8 cellular contexts compared by ENCODE assay signal in genomic region chr14:93936245-93936644, GRCh38. TPM values are rescaled to one million over a fixed set of nuclear protein-coding genes. Genes with fewer than 3 reads are reported as not detected.
DNase-seq lines count a peak whose midpoint lies in the region; ATAC-seq, FAIRE-seq and TF ChIP-seq lines count a peak whose summit lies in the region.

No MANE protein-coding gene starts in this region.

- no peaks in the 10 kb centered on the region for H3K9me3 ChIP-seq in endodermal cell (ENCODE audit: control insufficient read depth, low read length)

- no peaks in the 10 kb centered on the region for H3K9me3 Mint-ChIP-seq in endodermal cell
- H3K9me3 Mint-ChIP-seq in stimulated activated naive B cell treated with anti-CD40 and anti-IgM and Interleukin-4, amounts not matched to agents 10 μg/mL and 1 μg/mL and 100 μg/mL, for 72 hours: no peaks in the 10 kb centered on the region
- H3K9me3 Mint-ChIP-seq in activated naive CD8-positive, alpha-beta T cell treated with anti-CD3 and anti-CD28 coated beads for 36 hours: no peaks in the 10 kb centered on the region

- H3K27me3 Mint-ChIP-seq in endodermal cell (ENCODE audit: insufficient read depth): peaks cover 38% of the 10 kb centered on the region
- H3K27me3 Mint-ChIP-seq in stimulated activated naive B cell treated with anti-CD40 and anti-IgM and Interleukin-4, amounts not matched to agents 10 μg/mL and 1 μg/mL and 100 μg/mL, for 72 hours: peaks cover 33 to 38% of the 10 kb centered on the region in 2 donors
- H3K27me3 Mint-ChIP-seq in activated naive CD8-positive, alpha-beta T cell treated with anti-CD3 and anti-CD28 coated beads for 36 hours: peaks cover 20% of the 10 kb centered on the region

- WGBS in endodermal cell (ENCODE audit: insufficient coverage in 1 of 2, insufficient read length in 1 of 2), 2 experiments: 23 to 55% methylated on average over 2 to 5 of the region's 5 CpGs

- H3K4me1 Mint-ChIP-seq in endodermal cell: peaks cover 3% of the 10 kb centered on the region
- peaks cover 8 to 15% of the 10 kb centered on the region in 2 donors for H3K4me1 Mint-ChIP-seq in stimulated activated naive B cell treated with anti-CD40 and anti-IgM and Interleukin-4, amounts not matched to agents 10 μg/mL and 1 μg/mL and 100 μg/mL, for 72 hours
- peaks cover 12% of the 10 kb centered on the region for H3K4me1 Mint-ChIP-seq in activated naive CD8-positive, alpha-beta T cell treated with anti-CD3 and anti-CD28 coated beads for 36 hours

- H3K4me1 ChIP-seq in endodermal cell (ENCODE audit: control insufficient read depth, insufficient read depth, low read length): peaks cover 2% of the 10 kb centered on the region

- peak; percentile 30 for TF ChIP-seq CTCF in AG04449 (IDR thresholded peaks at IDR 0.05; ENCODE audit: insufficient read depth, low read length, missing control alignments)
- peak; percentile 80 for TF ChIP-seq CTCF in endodermal cell (conservative IDR thresholded peaks at IDR 0.05)

- CTCF ChIA-PET in AG04449 (lab: Yijun Ruan, JAX): interaction anchor here (0.9 to 15.8 kb wide), 14 partner anchors 11 to 281 kb away, joined by 3 to 472 read pairs (median 6); partner anchors contain the start of gene CCDC197

- peak; percentile 93 for FAIRE-seq in GM12891 (lab: Jason Lieb, UNC)

- no peak overlapping the region for H3K4me3 ChIP-seq in AG04449 (ENCODE audit: low read depth, low read length)
- H3K4me3 ChIP-seq in endodermal cell (ENCODE audit: low read length): no peak overlapping the region

- H3K9ac ChIP-seq in endodermal cell (ENCODE audit: extremely low read depth, low read length, poor library complexity, severe bottlenecking): no peak overlapping the region

- POLR2A ChIA-PET in AG04449 (lab: Yijun Ruan, JAX): no interaction called here

- H3K27ac ChIP-seq in endodermal cell (ENCODE audit: low read depth, low read length): no peak overlapping the region

- H3K36me3 ChIP-seq in endodermal cell (ENCODE audit: control insufficient read depth, insufficient read depth, low read length): no peaks in the 10 kb centered on the region

- peak; percentile 47 to 54 for ATAC-seq in stimulated activated naive B cell treated with anti-CD40 and anti-IgM and Interleukin-4, amounts not matched to agents 10 μg/mL and 1 μg/mL and 100 μg/mL, for 72 hours (replicated peaks)
- ATAC-seq in HG03025 (IDR thresholded peaks at IDR 0.05; ENCODE audit: low FRiP score, unreplicated experiment) (no peak), GM18519 (IDR thresholded peaks at IDR 0.05; ENCODE audit: low FRiP score, unreplicated experiment) (no peak)

- H3K4me3 Mint-ChIP-seq in endodermal cell: no peak overlapping the region
- no peak overlapping the region for H3K4me3 Mint-ChIP-seq in stimulated activated naive B cell treated with anti-CD40 and anti-IgM and Interleukin-4, amounts not matched to agents 10 μg/mL and 1 μg/mL and 100 μg/mL, for 72 hours
- H3K4me3 Mint-ChIP-seq in activated naive CD8-positive, alpha-beta T cell treated with anti-CD3 and anti-CD28 coated beads for 36 hours: no peak overlapping the region

- H3K36me3 Mint-ChIP-seq in endodermal cell (ENCODE audit: low read depth): no peaks in the 10 kb centered on the region
- H3K36me3 Mint-ChIP-seq in stimulated activated naive B cell treated with anti-CD40 and anti-IgM and Interleukin-4, amounts not matched to agents 10 μg/mL and 1 μg/mL and 100 μg/mL, for 72 hours: peaks cover 0 to 7% of the 10 kb centered on the region in 2 donors
- peaks cover 11% of the 10 kb centered on the region for H3K36me3 Mint-ChIP-seq in activated naive CD8-positive, alpha-beta T cell treated with anti-CD3 and anti-CD28 coated beads for 36 hours

- DNase-seq in AG04449 (ENCODE audit: low read depth, low spot score): no peak
- DNase-seq in GM12891 (ENCODE audit: insufficient read length, low spot score): no peak
- DNase-seq in NCI-H526 treated with DMSO at 0.1 percent for 48 hours (lab: John Stamatoyannopoulos, UW): peak; percentile 28
- DNase-seq in endodermal cell: peak; percentile 85
- DNase-seq in stimulated activated naive B cell treated with anti-CD40 and anti-IgM and Interleukin-4, amounts not matched to agents 10 μg/mL and 1 μg/mL and 100 μg/mL, for 72 hours: no peak
- no peak for DNase-seq in activated naive CD8-positive, alpha-beta T cell treated with anti-CD3 and anti-CD28 coated beads for 36 hours

- no peak overlapping the region for H3K27ac Mint-ChIP-seq in endodermal cell
- H3K27ac Mint-ChIP-seq in stimulated activated naive B cell treated with anti-CD40 and anti-IgM and Interleukin-4, amounts not matched to agents 10 μg/mL and 1 μg/mL and 100 μg/mL, for 72 hours: no peak overlapping the region
- no peak overlapping the region for H3K27ac Mint-ChIP-seq in activated naive CD8-positive, alpha-beta T cell treated with anti-CD3 and anti-CD28 coated beads for 36 hours

- peaks cover 26% of the 10 kb centered on the region for H3K27me3 ChIP-seq in endodermal cell (ENCODE audit: control insufficient read depth, insufficient read depth, low read length, poor library complexity, severe bottlenecking)

- no peak for TF ChIP-seq POLR2A in GM12891 (IDR thresholded peaks at IDR 0.05; ENCODE audit: low read depth, low read length)

TF ChIP-seq in GM12891, 5 proteins besides CTCF, POLR2A, EP300 and RAD21:
- TF ChIP-seq POU2F2 (IDR thresholded peaks at IDR 0.05; ENCODE audit: low read depth, low read length) (0 out of 2 replicates have a peak, but pooled peaks have one; percentile 19), PAX5 (IDR thresholded peaks at IDR 0.05; ENCODE audit: insufficient read depth, low read length, severe bottlenecking) (no peak)

RNA-seq across cellular contexts. Expression of gene FAM181A, which starts 9.1 kb away (rescaled TPM):
- not detected for polyA plus RNA-seq in GM12891 (2012; ENCODE audit: low read depth, missing spikeins)
- not detected for total RNA-seq in endodermal cell
- 13.0 TPM for polyA plus RNA-seq in endodermal cell (2013, experiment 1 of 2)
- 11.0 TPM for polyA plus RNA-seq in endodermal cell (2013, experiment 2 of 2)
- not detected for total RNA-seq in activated naive CD8-positive, alpha-beta T cell treated with anti-CD3 and anti-CD28 coated beads for 36 hours

RNA-seq across cellular contexts. Expression of gene ASB2, which starts 40.1 kb away (rescaled TPM):
- polyA plus RNA-seq in GM12891 (2012; ENCODE audit: low read depth, missing spikeins): 32.9 TPM
- total RNA-seq in endodermal cell: under 1 TPM in 1 of 2 donors, not detected in 1; 0.11 TPM
- 0.75 TPM for polyA plus RNA-seq in endodermal cell (2013, experiment 1 of 2)
- 0.58 TPM for polyA plus RNA-seq in endodermal cell (2013, experiment 2 of 2)
- 10 to 100 TPM; 26.4 to 29.1 TPM for total RNA-seq in activated naive CD8-positive, alpha-beta T cell treated with anti-CD3 and anti-CD28 coated beads for 36 hours

Comparison
In these comparisons a context has a peak if more than half of its experiments do, and no peak if none do; other contexts are left out.
1. DNase-seq: peak in NCI-H526 treated with DMSO at 0.1 percent for 48 hours (single experiment) and endodermal cell (single experiment); none in AG04449 (single experiment), GM12891 (single experiment), stimulated activated naive B cell treated with anti-CD40 and anti-IgM and Interleukin-4, amounts not matched to agents 10 μg/mL and 1 μg/mL and 100 μg/mL, for 72 hours (single experiment) and activated naive CD8-positive, alpha-beta T cell treated with anti-CD3 and anti-CD28 coated beads for 36 hours (single experiment).
2. ATAC-seq: peak in stimulated activated naive B cell treated with anti-CD40 and anti-IgM and Interleukin-4, amounts not matched to agents 10 μg/mL and 1 μg/mL and 100 μg/mL, for 72 hours (2 of 2); none in HG03025 (single experiment) and GM18519 (single experiment).
3. RNA of gene ASB2, which starts 40.1 kb away (total RNA-seq): 26.4 to 29.1 TPM in activated naive CD8-positive, alpha-beta T cell treated with anti-CD3 and anti-CD28 coated beads for 36 hours; 0.11 TPM in endodermal cell; every median in the first group is over 10 times any median in the second.